ENCODE assay signal across 23 cellular contexts in the genomic region with DNA sequence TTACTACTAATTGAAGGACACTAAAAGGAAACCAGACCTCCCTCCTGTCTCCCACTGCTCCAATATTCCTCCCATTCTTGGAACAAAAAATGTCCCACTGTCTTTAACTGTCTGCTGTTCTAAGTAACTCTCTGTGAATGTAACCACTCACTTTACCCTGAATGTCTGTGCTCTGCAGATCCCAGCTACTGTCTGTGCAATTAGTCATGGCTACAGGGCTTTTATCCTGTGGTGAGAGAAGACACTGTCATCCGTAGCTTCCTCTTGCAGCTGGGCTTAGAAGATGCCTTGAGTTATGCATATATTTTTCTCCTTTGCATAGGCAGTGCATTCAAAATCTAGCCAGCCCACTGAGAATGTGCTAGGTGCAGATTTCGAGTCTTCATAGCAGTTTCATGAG.
DNase-seq lines count a peak whose midpoint lies in the region; ATAC-seq, FAIRE-seq and TF ChIP-seq lines count a peak whose summit lies in the region.
"Had no signal": no experiment of that assay in that cellular context is flagged by ENCODE, and none has a peak within 500 bp of the region (broad histone marks: within the 10 kb centered on the region; RNA-seq: fewer than 3 reads in every experiment).

No MANE protein-coding gene starts in this region.

- TF ChIP-seq EP300 in GM12878 (IDR thresholded peaks at IDR 0.05; ENCODE audit: borderline replicate concordance in 1 of 2, control insufficient read depth in 1 of 2, low read depth in 2 of 2, low read length in 2 of 2) (no peak), neural cell (conservative IDR thresholded peaks at IDR 0.05; ENCODE audit: poor library complexity, severe bottlenecking) (no peak)

- H3K27me3 ChIP-seq in GM12878 (replicated peaks in 1 of 2; ENCODE audit: control insufficient read depth in 2 of 2, insufficient read depth in 2 of 2, low read length in 1 of 2) (no peaks in the 10 kb centered on the region), neural cell (ENCODE audit: insufficient read depth, low read depth, low read length) (no peaks in the 10 kb centered on the region)
- H3K27me3 ChIP-seq: MG63 had no signal

- FAIRE-seq in GM12878 (lab: Jason Lieb, UNC) = no peak
- FAIRE-seq: A204.1, GM12891, HTR-8/SVneo had no signal

- BruUV-seq in GM12878 (replicated peaks; lab: Mats Ljungman, UMichigan) = no TSS peak

- TF ChIP-seq CTCF in GM12878 (IDR thresholded peaks at IDR 0.05 in 2 of 3, conservative IDR thresholded peaks at IDR 0.05 in 1 of 3; ENCODE audit: control insufficient read depth in 2 of 3, extremely low read depth in 1 of 3, insufficient read depth in 1 of 3, low read depth in 3 of 3, low read length in 3 of 3) = no peak
- TF ChIP-seq CTCF in neural cell (IDR thresholded peaks at IDR 0.05; ENCODE audit: poor library complexity, severe bottlenecking) = no peak

- peak; percentile 60 to 71 for DNase-seq in Kasumi-1 (lab: John Stamatoyannopoulos, UW)
- peak; percentile 0 for DNase-seq in OCI-M1 (lab: John Stamatoyannopoulos, UW)
- peak; percentile 4 for DNase-seq in GM12878 (ENCODE audit: low read depth, low spot score)
- DNase-seq in NCI-H1092 (lab: John Stamatoyannopoulos, UW) = no peak
- DNase-seq in RPMI8226 = no peak
- no peak for DNase-seq in activated CD8-positive, alpha-beta memory T cell treated with anti-CD3 and anti-CD28 coated beads, Interleukin-2, amount 50 U/mL, for 48 hours
- DNase-seq: Calu3; CD4-positive, alpha-beta T cell; Karpas-422; MG63; NCI-H1417; NCI-H187; NCI-H2107; NCI-H2227 treated with DMSO at 0.1 percent for 48 hours; NCI-H510A treated with DMSO at 0.1 percent for 48 hours; NCI-H82 had no signal

- intact Hi-C loops in GM12878 (cut with micrococcal nuclease; ENCODE audit: unreplicated experiment) = no loop called here

- H3K79me2 ChIP-seq in GM12878 (ENCODE audit: control insufficient read depth, insufficient read depth, low read length) = no peaks in the 10 kb centered on the region
- H3K79me2 ChIP-seq in neural cell (replicated peaks; ENCODE audit: insufficient read depth, low read length) = no peaks in the 10 kb centered on the region

- in situ Hi-C loops in GM12878 (cut with MboI) = no loop called here

- TF ChIP-seq POLR2A in GM12878 (IDR thresholded peaks at IDR 0.05; ENCODE audit: low read depth, low read length) = no peak

- 31% methylated on average over 2 of the region's 2 CpGs for WGBS in GM12878 (ENCODE audit: insufficient coverage, insufficient replicate concordance, low lambda C conversion rate, missing lambda C conversion rate)

- TF ChIP-seq RAD21 in GM12878 (IDR thresholded peaks at IDR 0.05; ENCODE audit: insufficient read depth, low read depth, low read length) (no peak), neural cell (conservative IDR thresholded peaks at IDR 0.05) (no peak)

- no peak for ATAC-seq in GM12878
- ATAC-seq in GM21528 (IDR thresholded peaks at IDR 0.05; ENCODE audit: low FRiP score, unreplicated experiment) = no peak
- ATAC-seq: Right ventricle myocardium inferior had no signal

- peaks cover 8% of the 10 kb centered on the region for H3F3A ChIP-seq in neural cell (ENCODE audit: insufficient read depth, low read length, poor library complexity, severe bottlenecking)

- H3K4me3 ChIP-seq in GM12878 = no peak overlapping the region
- H3K4me3 ChIP-seq in neural cell (ENCODE audit: low read length) = peak overlapping the region; percentile 36
- H3K4me3 ChIP-seq: MG63 had no signal

- H3K9me3 ChIP-seq in GM12878 (replicated peaks; ENCODE audit: control insufficient read depth, insufficient read depth, low read length) = no peaks in the 10 kb centered on the region
- H3K9me3 ChIP-seq in neural cell (ENCODE audit: low read length) = no peaks in the 10 kb centered on the region
- H3K9me3 ChIP-seq: MG63 had no signal

- no peak overlapping the region for H2AFZ ChIP-seq in GM12878 (ENCODE audit: control insufficient read depth, low read depth, low read length)
- H2AFZ ChIP-seq in neural cell (ENCODE audit: low read depth, low read length) = no peak overlapping the region

- CTCF ChIA-PET in GM12878 (lab: Yijun Ruan, JAX) = no interaction called here

- RAD21 ChIA-PET in GM12878 (lab: Charles Lee; ENCODE audit: unreplicated experiment) = no interaction called here

- no peaks in the 10 kb centered on the region for H3K9me2 ChIP-seq in neural cell (ENCODE audit: insufficient read depth, low read length)

- SMC1A ChIA-PET in GM12878 (lab: Charles Lee; ENCODE audit: uncharacterized antibody, unreplicated experiment) = no interaction called here

- H3K4me2 ChIP-seq in GM12878 (ENCODE audit: control insufficient read depth, insufficient read depth) (no peak overlapping the region), neural cell (ENCODE audit: low read length) (peak overlapping the region; percentile 16)

- H3K4me1 ChIP-seq in GM12878 (ENCODE audit: control insufficient read depth, insufficient read depth, low read length) = no peaks in the 10 kb centered on the region

- H3K36me3 ChIP-seq in GM12878 (ENCODE audit: control insufficient read depth in 2 of 2, insufficient read depth in 2 of 2, low read length in 1 of 2) (no peaks in the 10 kb centered on the region), neural cell (ENCODE audit: insufficient read depth, low read length) (no peaks in the 10 kb centered on the region)
- H3K36me3 ChIP-seq: MG63 had no signal

- POLR2A ChIA-PET in GM12878 (lab: Charles Lee) = no interaction called here

- H3K9ac ChIP-seq in GM12878 (ENCODE audit: control insufficient read depth, insufficient read depth, low read length) (no peak overlapping the region), neural cell (ENCODE audit: low read length) (peak overlapping the region; percentile 26)

- H3K27ac ChIP-seq in GM12878 (ENCODE audit: control insufficient read depth, insufficient read depth) = no peak overlapping the region
- peak overlapping the region; percentile 60 for H3K27ac ChIP-seq in neural cell (ENCODE audit: low read length)
- H3K27ac ChIP-seq: HL-60 had no signal

- H4K20me1 ChIP-seq in GM12878 (ENCODE audit: control insufficient read depth, insufficient read depth) (no peaks in the 10 kb centered on the region), neural cell (ENCODE audit: insufficient read depth) (no peaks in the 10 kb centered on the region)

TF ChIP-seq in GM12878, 131 proteins besides CTCF, POLR2A, EP300 and RAD21 (continues in another document):
- TF ChIP-seq CHD4 (IDR thresholded peaks at IDR 0.05) (no peak), LARP7 (IDR thresholded peaks at IDR 0.05) (no peak), DPF2 (IDR thresholded peaks at IDR 0.05) (no peak), SMAD5 (IDR thresholded peaks at IDR 0.05; ENCODE audit: low read depth) (no peak), ATF7 (IDR thresholded peaks at IDR 0.05; ENCODE audit: low read depth) (no peak), STAT1 (conservative IDR thresholded peaks at IDR 0.05) (no peak)
- TF ChIP-seq, protein P1, sequence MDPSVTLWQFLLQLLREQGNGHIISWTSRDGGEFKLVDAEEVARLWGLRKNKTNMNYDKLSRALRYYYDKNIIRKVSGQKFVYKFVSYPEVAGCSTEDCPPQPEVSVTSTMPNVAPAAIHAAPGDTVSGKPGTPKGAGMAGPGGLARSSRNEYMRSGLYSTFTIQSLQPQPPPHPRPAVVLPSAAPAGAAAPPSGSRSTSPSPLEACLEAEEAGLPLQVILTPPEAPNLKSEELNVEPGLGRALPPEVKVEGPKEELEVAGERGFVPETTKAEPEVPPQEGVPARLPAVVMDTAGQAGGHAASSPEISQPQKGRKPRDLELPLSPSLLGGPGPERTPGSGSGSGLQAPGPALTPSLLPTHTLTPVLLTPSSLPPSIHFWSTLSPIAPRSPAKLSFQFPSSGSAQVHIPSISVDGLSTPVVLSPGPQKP (IDR thresholded peaks at IDR 0.05; ENCODE audit: low read depth, low read length) = no peak
- TF ChIP-seq, protein P2, sequence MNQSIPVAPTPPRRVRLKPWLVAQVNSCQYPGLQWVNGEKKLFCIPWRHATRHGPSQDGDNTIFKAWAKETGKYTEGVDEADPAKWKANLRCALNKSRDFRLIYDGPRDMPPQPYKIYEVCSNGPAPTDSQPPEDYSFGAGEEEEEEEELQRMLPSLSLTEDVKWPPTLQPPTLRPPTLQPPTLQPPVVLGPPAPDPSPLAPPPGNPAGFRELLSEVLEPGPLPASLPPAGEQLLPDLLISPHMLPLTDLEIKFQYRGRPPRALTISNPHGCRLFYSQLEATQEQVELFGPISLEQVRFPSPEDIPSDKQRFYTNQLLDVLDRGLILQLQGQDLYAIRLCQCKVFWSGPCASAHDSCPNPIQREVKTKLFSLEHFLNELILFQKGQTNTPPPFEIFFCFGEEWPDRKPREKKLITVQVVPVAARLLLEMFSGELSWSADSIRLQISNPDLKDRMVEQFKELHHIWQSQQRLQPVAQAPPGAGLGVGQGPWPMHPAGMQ (IDR thresholded peaks at IDR 0.05; ENCODE audit: borderline replicate concordance) = no peak

TF ChIP-seq in neural cell, 6 proteins besides CTCF, POLR2A, EP300 and RAD21 (continues in another document):
- TF ChIP-seq SMC3 (conservative IDR thresholded peaks at IDR 0.05; ENCODE audit: poor library complexity) (no peak), EZH2 (IDR thresholded peaks at IDR 0.05; ENCODE audit: borderline replicate concordance, insufficient read depth, low read length, poor library complexity, severe bottlenecking) (no peak), TAF1 (IDR thresholded peaks at IDR 0.05; ENCODE audit: low read depth) (no peak), POLR2AphosphoS5 (IDR thresholded peaks at IDR 0.05) (no peak)
- TF ChIP-seq, protein P3, sequence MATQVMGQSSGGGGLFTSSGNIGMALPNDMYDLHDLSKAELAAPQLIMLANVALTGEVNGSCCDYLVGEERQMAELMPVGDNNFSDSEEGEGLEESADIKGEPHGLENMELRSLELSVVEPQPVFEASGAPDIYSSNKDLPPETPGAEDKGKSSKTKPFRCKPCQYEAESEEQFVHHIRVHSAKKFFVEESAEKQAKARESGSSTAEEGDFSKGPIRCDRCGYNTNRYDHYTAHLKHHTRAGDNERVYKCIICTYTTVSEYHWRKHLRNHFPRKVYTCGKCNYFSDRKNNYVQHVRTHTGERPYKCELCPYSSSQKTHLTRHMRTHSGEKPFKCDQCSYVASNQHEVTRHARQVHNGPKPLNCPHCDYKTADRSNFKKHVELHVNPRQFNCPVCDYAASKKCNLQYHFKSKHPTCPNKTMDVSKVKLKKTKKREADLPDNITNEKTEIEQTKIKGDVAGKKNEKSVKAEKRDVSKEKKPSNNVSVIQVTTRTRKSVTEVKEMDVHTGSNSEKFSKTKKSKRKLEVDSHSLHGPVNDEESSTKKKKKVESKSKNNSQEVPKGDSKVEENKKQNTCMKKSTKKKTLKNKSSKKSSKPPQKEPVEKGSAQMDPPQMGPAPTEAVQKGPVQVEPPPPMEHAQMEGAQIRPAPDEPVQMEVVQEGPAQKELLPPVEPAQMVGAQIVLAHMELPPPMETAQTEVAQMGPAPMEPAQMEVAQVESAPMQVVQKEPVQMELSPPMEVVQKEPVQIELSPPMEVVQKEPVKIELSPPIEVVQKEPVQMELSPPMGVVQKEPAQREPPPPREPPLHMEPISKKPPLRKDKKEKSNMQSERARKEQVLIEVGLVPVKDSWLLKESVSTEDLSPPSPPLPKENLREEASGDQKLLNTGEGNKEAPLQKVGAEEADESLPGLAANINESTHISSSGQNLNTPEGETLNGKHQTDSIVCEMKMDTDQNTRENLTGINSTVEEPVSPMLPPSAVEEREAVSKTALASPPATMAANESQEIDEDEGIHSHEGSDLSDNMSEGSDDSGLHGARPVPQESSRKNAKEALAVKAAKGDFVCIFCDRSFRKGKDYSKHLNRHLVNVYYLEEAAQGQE (IDR thresholded peaks at IDR 0.05; ENCODE audit: borderline replicate concordance) = no peak

Comparison
In these comparisons a context has a peak if more than half of its experiments do, and no peak if none do; other contexts are left out.
1. DNase-seq: peak in Kasumi-1 (2 of 2), OCI-M1 (single experiment) and GM12878 (single experiment); none in NCI-H1092 (single experiment), RPMI8226 (single experiment) and activated CD8-positive, alpha-beta memory T cell treated with anti-CD3 and anti-CD28 coated beads, Interleukin-2, amount 50 U/mL, for 48 hours (single experiment).